ENCODE assay signal across 18 cellular contexts in genomic region chr11:38456371-38456770, GRCh38.
DNase-seq lines count a peak whose midpoint lies in the region; ATAC-seq, FAIRE-seq and TF ChIP-seq lines count a peak whose summit lies in the region.
"Had no signal": no experiment of that assay in that cellular context is flagged by ENCODE, and none has a peak within 500 bp of the region (broad histone marks: within the 10 kb centered on the region; RNA-seq: fewer than 3 reads in every experiment).

No MANE protein-coding gene starts in this region.

- ATAC-seq in psoas muscle (no peak), heart right ventricle (no peak)

- H3K9me3 Mint-ChIP-seq in astrocyte (ENCODE audit: unreplicated experiment) = no peaks in the 10 kb centered on the region

- H3K4me1 ChIP-seq in astrocyte (ENCODE audit: insufficient read depth, low read length) (peaks cover 10% of the 10 kb centered on the region), psoas muscle (no peaks in the 10 kb centered on the region), heart right ventricle (peaks cover 0 to 5% (median 0%) of the 10 kb centered on the region in 9 donors)
- H3K4me1 ChIP-seq: HAP-1 had no signal

- H3K27ac ChIP-seq in astrocyte (ENCODE audit: low read depth, low read length) (no peak overlapping the region), psoas muscle (no peak overlapping the region), heart right ventricle (no peak overlapping the region)

- no peak overlapping the region for H3K4me2 ChIP-seq in astrocyte (ENCODE audit: low read length)

- FAIRE-seq in astrocyte (lab: Jason Lieb, UNC) = no peak
- FAIRE-seq: G401.6, GM12891 had no signal

- H3K36me3 ChIP-seq in astrocyte (ENCODE audit: insufficient read depth, low read length) = no peaks in the 10 kb centered on the region
- no peaks in the 10 kb centered on the region for H3K36me3 ChIP-seq in psoas muscle (ENCODE audit: insufficient read depth in 1 of 2, low read depth in 1 of 2)
- H3K36me3 ChIP-seq in heart right ventricle = no peaks in the 10 kb centered on the region
- H3K36me3 ChIP-seq: HAP-1 had no signal

- H3K27ac Mint-ChIP-seq in astrocyte (ENCODE audit: unreplicated experiment) = no peak overlapping the region
- H3K27ac Mint-ChIP-seq: B cell; CD4-positive, alpha-beta T cell had no signal

- H3K27me3 Mint-ChIP-seq in astrocyte (ENCODE audit: low read depth, unreplicated experiment) = no peaks in the 10 kb centered on the region
- H3K27me3 Mint-ChIP-seq: B cell; CD4-positive, alpha-beta T cell had no signal

- intact Hi-C loops in psoas muscle (cut with DNase I) (no loop called here), heart right ventricle (cut with DNase I) (no loop called here)

- no peak overlapping the region for H2AFZ ChIP-seq in astrocyte (ENCODE audit: low read depth, low read length)

- no peak overlapping the region for H3K9ac ChIP-seq in astrocyte (ENCODE audit: low read length)

- WGBS in psoas muscle, 3 donors = 74 to 84% (median 80%) methylated on average over 3 of the region's 3 CpGs
- WGBS in heart right ventricle, 2 donors = 72 to 77% methylated on average over 3 of the region's 3 CpGs

- peaks cover 5% of the 10 kb centered on the region for H3K4me1 Mint-ChIP-seq in astrocyte (ENCODE audit: low read depth, unreplicated experiment)
- H3K4me1 Mint-ChIP-seq: B cell had no signal

- DNase-seq in DMS53 (lab: John Stamatoyannopoulos, UW) = peak; percentile 52
- peak; percentile 35 for DNase-seq in LHCN-M2 (ENCODE audit: low read depth)
- peak; percentile 16 for DNase-seq in astrocyte (ENCODE audit: low read depth)
- DNase-seq in epithelial cell of esophagus (ENCODE audit: low read depth) = peak; percentile 37
- DNase-seq in stimulated activated CD4-positive, alpha-beta T cell treated with anti-CD3 and anti-CD28 coated beads, Interleukin-1b, Interleukin-23, amount 100 ng/mL, for 48 hours = no peak
- no peak for DNase-seq in psoas muscle
- DNase-seq in heart right ventricle = no peak
- DNase-seq: C1 segment of cervical spinal cord; Calu3; CD4-positive, alpha-beta T cell; DMS 273 treated with DMSO at 0.1 percent for 48 hours; DMS79 treated with DMSO at 0.1 percent for 48 hours; EL; GOT3 had no signal

- H4K20me1 ChIP-seq in astrocyte (ENCODE audit: insufficient read depth, low read length) = no peaks in the 10 kb centered on the region

- H3K27me3 ChIP-seq in astrocyte (ENCODE audit: insufficient read depth, low read length) (no peaks in the 10 kb centered on the region), psoas muscle (ENCODE audit: insufficient read depth in 3 of 3, low read length in 2 of 3) (no peaks in the 10 kb centered on the region), heart right ventricle (no peaks in the 10 kb centered on the region)

- H3K9me3 ChIP-seq in astrocyte (ENCODE audit: insufficient read depth, low read depth, low read length) = no peaks in the 10 kb centered on the region
- no peaks in the 10 kb centered on the region for H3K9me3 ChIP-seq in psoas muscle
- H3K9me3 ChIP-seq in heart right ventricle = no peaks in the 10 kb centered on the region
- H3K9me3 ChIP-seq: HAP-1 had no signal

- no peaks in the 10 kb centered on the region for H3K36me3 Mint-ChIP-seq in astrocyte (ENCODE audit: low read depth, unreplicated experiment)

- no peak overlapping the region for H3K4me3 Mint-ChIP-seq in astrocyte (ENCODE audit: unreplicated experiment)
- H3K4me3 Mint-ChIP-seq: B cell; CD4-positive, alpha-beta T cell had no signal

- no peak for TF ChIP-seq CTCF in astrocyte (IDR thresholded peaks at IDR 0.05; ENCODE audit: insufficient read depth, low read depth, low read length)
- TF ChIP-seq CTCF in epithelial cell of esophagus (IDR thresholded peaks at IDR 0.05; ENCODE audit: insufficient read depth, low read depth, low read length, missing control alignments) = no peak
- TF ChIP-seq CTCF in psoas muscle (IDR thresholded peaks at IDR 0.05) = no peak
- TF ChIP-seq CTCF in heart right ventricle (IDR thresholded peaks at IDR 0.05) = no peak

- no peak overlapping the region for H3K4me3 ChIP-seq in astrocyte (ENCODE audit: insufficient read depth, low read depth, low read length)
- H3K4me3 ChIP-seq in epithelial cell of esophagus (ENCODE audit: low read length) = no peak overlapping the region
- H3K4me3 ChIP-seq in psoas muscle = no peak overlapping the region
- no peak overlapping the region for H3K4me3 ChIP-seq in heart right ventricle
- H3K4me3 ChIP-seq: HAP-1 had no signal

- H3K79me2 ChIP-seq in astrocyte (ENCODE audit: insufficient read depth, low read length) = no peaks in the 10 kb centered on the region

Comparison
In these comparisons a context has a peak if more than half of its experiments do, and no peak if none do; other contexts are left out.
1. DNase-seq: peak in DMS53 (single experiment), LHCN-M2 (single experiment), astrocyte (single experiment) and epithelial cell of esophagus (single experiment); none in stimulated activated CD4-positive, alpha-beta T cell treated with anti-CD3 and anti-CD28 coated beads, Interleukin-1b, Interleukin-23, amount 100 ng/mL, for 48 hours (single experiment), psoas muscle (0 of 2) and heart right ventricle (0 of 2).